In genomic region chr2:86221066-86221684, GRCh38 we compare ENCODE assay signal across 8 cellular contexts. TPM values are rescaled to one million over a fixed set of nuclear protein-coding genes. Genes with fewer than 3 reads are reported as not detected.
DNase-seq lines count a peak whose midpoint lies in the region; ATAC-seq, FAIRE-seq and TF ChIP-seq lines count a peak whose summit lies in the region.

No MANE protein-coding gene starts in this region.

- H3K27ac ChIP-seq in H9 (ENCODE audit: insufficient read length, low read depth, low read length) (no peak overlapping the region), pancreas (no peak overlapping the region)

- no peak overlapping the region for H3K18ac ChIP-seq in H9 (ENCODE audit: insufficient read length, low read depth, low read length)

- H3K56ac ChIP-seq in H9 (ENCODE audit: insufficient read length, low read depth, low read length) = no peak overlapping the region

- no peak overlapping the region for H2BK120ac ChIP-seq in H9 (ENCODE audit: low read depth, low read length, poor library complexity, severe bottlenecking)

- no peaks in the 10 kb centered on the region for H3K79me2 ChIP-seq in H9 (ENCODE audit: insufficient read depth, low read length)

- intact Hi-C loops in pancreas (cut with DNase I) = loop anchor here (5.0 to 10.0 kb wide), 3 partner anchors 144 to 154 kb away; no protein-coding TSS in a partner anchor

- no peak overlapping the region for H3T11ph ChIP-seq in H9 (ENCODE audit: low read length)

- H3K27me3 Mint-ChIP-seq in H9 (ENCODE audit: low read depth) = peaks cover 3% of the 10 kb centered on the region

- H3K9me3 Mint-ChIP-seq in H9 = no peaks in the 10 kb centered on the region

- no peak overlapping the region for H3K4me3 ChIP-seq in pancreas

- no peak overlapping the region for H2AK5ac ChIP-seq in H9 (ENCODE audit: insufficient read length, low read length)

- H2BK5ac ChIP-seq in H9 (ENCODE audit: insufficient read length, low read length) = no peak overlapping the region

- peaks cover 8 to 22% of the 10 kb centered on the region in 2 experiments for H3K4me1 Mint-ChIP-seq in H9

- no peak overlapping the region for H3K23ac ChIP-seq in H9 (ENCODE audit: insufficient read length, low read depth, low read length)

- H4K20me1 ChIP-seq in H9 (ENCODE audit: control insufficient read depth, insufficient read depth, insufficient read length) = no peaks in the 10 kb centered on the region

- H3K9me3 ChIP-seq in H9 (ENCODE audit: control insufficient read depth, low read depth, low read length) (no peaks in the 10 kb centered on the region), pancreas (no peaks in the 10 kb centered on the region)

- no peak overlapping the region for H3K4me2 ChIP-seq in H9 (ENCODE audit: insufficient read depth, insufficient read length, low read length)

- no peak overlapping the region for H2AFZ ChIP-seq in H9 (ENCODE audit: low read length)

- no peak overlapping the region for H3K14ac ChIP-seq in H9 (ENCODE audit: insufficient read depth, low read length)

- H4K91ac ChIP-seq in H9 (ENCODE audit: insufficient read length, low read depth, low read length) = no peak overlapping the region

- H3K27me3 ChIP-seq in H9 (ENCODE audit: insufficient read depth, low read length) (no peaks in the 10 kb centered on the region), pancreas (no peaks in the 10 kb centered on the region)

- ATAC-seq in pancreas (peak; percentile 70 to 84 (median 82)), GM21825 (IDR thresholded peaks at IDR 0.05; ENCODE audit: unreplicated experiment) (no peak), HG02623 (IDR thresholded peaks at IDR 0.05; ENCODE audit: unreplicated experiment) (no peak)

- no peak overlapping the region for H2BK20ac ChIP-seq in H9 (ENCODE audit: low read depth, low read length, poor library complexity, severe bottlenecking)

- no peaks in the 10 kb centered on the region for H3K79me1 ChIP-seq in H9 (ENCODE audit: insufficient read depth, low read depth, low read length, poor library complexity, severe bottlenecking)

- no peak for FAIRE-seq in pancreas (lab: Jason Lieb, UNC)

- H3K9ac ChIP-seq in H9 (ENCODE audit: extremely low read depth, insufficient read length, low read length) = no peak overlapping the region

- H4K5ac ChIP-seq in H9 (ENCODE audit: insufficient read length, low read depth, low read length) = no peak overlapping the region

- no peak overlapping the region for H3K4me3 Mint-ChIP-seq in H9

- H3K4me1 ChIP-seq in H9 (ENCODE audit: insufficient read depth, low read length) (no peaks in the 10 kb centered on the region), pancreas (peaks cover 0 to 3% (median 0%) of the 10 kb centered on the region in 3 donors)

- TF ChIP-seq CTCF in H9 (conservative IDR thresholded peaks at IDR 0.05) (peak; percentile 98), pancreas (IDR thresholded peaks at IDR 0.05) (peak; percentile 58 to 89 (median 87))

- H3K36me3 ChIP-seq in pancreas = no peaks in the 10 kb centered on the region

- H3K36me3 Mint-ChIP-seq in H9 (ENCODE audit: insufficient read depth in 1 of 3, low read depth in 3 of 3) = no peaks in the 10 kb centered on the region

- no peak overlapping the region for H2BK12ac ChIP-seq in H9 (ENCODE audit: insufficient read length, low read depth, low read length)

- no peak overlapping the region for H2BK15ac ChIP-seq in H9 (ENCODE audit: low read depth, low read length)

- no peak overlapping the region for H4K8ac ChIP-seq in H9 (replicated peaks; ENCODE audit: insufficient read length, low read depth, low read length)

- peak; percentile 76 for DNase-seq in CD1c-positive myeloid dendritic cell (ENCODE audit: extremely low spot score)
- peak; percentile 67 for DNase-seq in H9
- DNase-seq in NOMO-1 (lab: John Stamatoyannopoulos, UW; ENCODE audit: unreplicated experiment in 2 of 2) = peak; percentile 25 to 52
- DNase-seq in activated T-cell treated with anti-CD3 and anti-CD28 coated beads for 1 hour (ENCODE audit: low read depth) = peak; percentile 44
- DNase-seq in fibroblast of gingiva (ENCODE audit: low read depth) = peak; percentile 34
- DNase-seq in pancreas = peak in 4 of 6 donors; percentile 24 to 75 (median 54)

- H3K27ac Mint-ChIP-seq in H9 = no peak overlapping the region; a peak in 2 of 7 replicates

- WGBS in H9 (ENCODE audit: extremely low coverage, insufficient read length, low lambda C conversion rate) = no CpG with 5 or more reads among the region's 5 CpGs
- WGBS in pancreas, 2 donors = 41 to 63% methylated on average over 5 of the region's 5 CpGs

- no peak overlapping the region for H3K4ac ChIP-seq in H9 (ENCODE audit: low read depth, low read length)

- no peaks in the 10 kb centered on the region for H3K23me2 ChIP-seq in H9 (ENCODE audit: insufficient read length, low read depth, low read length, poor library complexity, severe bottlenecking)

RNA-seq across cellular contexts. Expression of gene MRPL35, which starts 21.9 kb away (rescaled TPM):
- total RNA-seq in H9 (2021) = 43.5 and 47.5 TPM in 2 replicates
- 10 to 100 TPM in 4 of 6 donors, 1 to 10 TPM in 2; 6.1 to 17.5 (median 13.9) TPM for total RNA-seq in pancreas
- polyA plus RNA-seq in pancreas = 10 to 100 TPM in 1 of 2 donors, 1 to 10 TPM in 1; 9.1 to 12.0 TPM

RNA-seq across cellular contexts. Expression of gene IMMT, which starts 25.9 kb away (rescaled TPM):
- total RNA-seq in H9 (2021) = 112 and 116 TPM in 2 replicates
- 10 to 100 TPM; 28.7 to 44.5 (median 38.2) TPM for total RNA-seq in pancreas
- polyA plus RNA-seq in pancreas = 10 to 100 TPM; 18.1 to 39.3 TPM

Comparison
In these comparisons a context has a peak if more than half of its experiments do, and no peak if none do; other contexts are left out.
1. ATAC-seq: peak in pancreas (4 of 4); none in GM21825 (single experiment) and HG02623 (single experiment).
2. Peak in every context shown above with its lines, with median percentiles within 50 percentile points of each other: DNase-seq.